1 cellular context compared by ENCODE assay signal in genomic region chr20:1897486-1897885, GRCh38.
TF ChIP-seq lines count a peak whose summit lies in the region.

No MANE protein-coding gene starts in this region.

TF ChIP-seq in HepG2, 621 proteins besides CTCF, POLR2A, EP300 and RAD21:
- TF ChIP-seq NKX3-1 (CRISPR knock-in tag; IDR thresholded peaks at IDR 0.05), result no peak
- no peak for TF ChIP-seq KDM5B (CRISPR knock-in tag; IDR thresholded peaks at IDR 0.05; ENCODE audit: borderline replicate concordance)
- TF ChIP-seq TRIM22 (IDR thresholded peaks at IDR 0.05), result no peak
- no peak for TF ChIP-seq KMT2A (CRISPR knock-in tag; IDR thresholded peaks at IDR 0.05)
- no peak for TF ChIP-seq ZNF678 (CRISPR knock-in tag; IDR thresholded peaks at IDR 0.05)
- TF ChIP-seq ZNF724P (CRISPR knock-in tag; IDR thresholded peaks at IDR 0.05; ENCODE audit: borderline replicate concordance), result no peak
- TF ChIP-seq TFAP4 (IDR thresholded peaks at IDR 0.05; ENCODE audit: borderline replicate concordance, low read depth), result no peak
- no peak for TF ChIP-seq PAF1 (CRISPR knock-in tag; IDR thresholded peaks at IDR 0.05)
- TF ChIP-seq ZKSCAN5 (CRISPR knock-in tag; IDR thresholded peaks at IDR 0.05), result no peak
- no peak for TF ChIP-seq DRAP1 (CRISPR knock-in tag; IDR thresholded peaks at IDR 0.05)
- no peak for TF ChIP-seq MTF2 (CRISPR knock-in tag; IDR thresholded peaks at IDR 0.05; ENCODE audit: borderline replicate concordance)
- no peak for TF ChIP-seq ELF4 (CRISPR knock-in tag; IDR thresholded peaks at IDR 0.05; ENCODE audit: borderline replicate concordance)
- no peak for TF ChIP-seq ARID5B (CRISPR knock-in tag; IDR thresholded peaks at IDR 0.05)
- no peak for TF ChIP-seq RXRA (CRISPR knock-in tag; IDR thresholded peaks at IDR 0.05)
